In the genomic region with DNA sequence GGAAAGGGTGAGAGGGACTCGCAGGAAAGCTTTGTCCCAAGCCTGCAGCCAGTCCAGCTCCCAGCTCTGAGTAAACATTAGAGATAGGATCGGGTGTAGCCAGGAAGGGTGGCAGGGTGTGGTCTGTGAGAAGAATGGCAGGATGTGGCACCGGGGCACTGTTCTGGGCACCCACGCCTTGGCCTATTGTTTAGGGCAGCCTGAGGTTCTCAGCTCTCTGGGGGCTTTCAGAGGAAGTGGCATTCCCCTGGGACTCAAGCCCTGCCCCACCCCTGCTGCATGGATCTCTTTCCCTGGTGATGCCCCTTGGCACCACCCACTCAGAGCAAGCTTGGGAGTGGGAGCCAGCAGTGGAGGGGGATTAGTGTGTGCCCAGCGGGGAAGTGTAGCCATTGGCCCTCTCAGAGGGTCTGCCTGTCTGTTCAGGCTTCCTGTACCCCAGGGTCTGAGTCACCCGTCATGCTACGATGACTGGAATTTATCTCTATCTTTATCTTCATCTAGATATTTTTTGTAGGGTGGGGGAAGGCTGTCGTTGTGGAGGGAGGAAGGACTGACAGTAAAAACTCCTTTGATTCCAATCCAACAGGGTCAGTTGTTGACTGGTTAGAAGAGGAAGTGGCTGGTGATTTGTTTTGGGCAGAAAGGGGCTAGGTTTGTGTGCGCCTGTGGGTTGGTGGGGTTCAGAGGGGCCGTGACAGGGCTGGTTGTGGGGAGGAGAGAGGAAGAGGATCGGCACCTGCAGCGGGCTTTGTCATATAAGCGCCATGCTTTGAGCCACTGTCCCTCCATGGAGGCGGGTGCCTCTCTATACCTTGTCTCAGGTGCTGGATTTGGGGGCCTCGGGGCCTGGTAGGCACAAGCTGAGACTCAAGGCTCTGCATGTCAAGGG, we compare ENCODE assay signal across 9 cellular contexts. TPM values are rescaled to one million over a fixed set of nuclear protein-coding genes. Genes with fewer than 3 reads are reported as not detected.
DNase-seq lines count a peak whose midpoint lies in the region; ATAC-seq and TF ChIP-seq lines count a peak whose summit lies in the region.
"Had no signal": no experiment of that assay in that cellular context is flagged by ENCODE, and none has a peak within 500 bp of the region (broad histone marks: within the 10 kb centered on the region; RNA-seq: fewer than 3 reads in every experiment).

No MANE protein-coding gene starts in this region.

- TF ChIP-seq CTCF in esophagus muscularis mucosa (IDR thresholded peaks at IDR 0.05) (no peak), psoas muscle (IDR thresholded peaks at IDR 0.05) (no peak)

- DNase-seq in ELR (ENCODE audit: low read depth) (peak; percentile 90), SJCRH30 (peak in 1 of 2 experiments; percentile 38), esophagus muscularis mucosa (ENCODE audit: extremely low spot score) (no peak), psoas muscle (no peak), epidermal melanocyte (ENCODE audit: insufficient read length, low spot score) (no peak), amygdala (lab: John Stamatoyannopoulos, UW) (no peak)
- DNase-seq in stimulated activated naive CD4-positive, alpha-beta T cell treated with Interleukin-2 at 50 U/mL for 16 hours (lab: John Stamatoyannopoulos, UW): no peak
- DNase-seq: H7 had no signal

- H3K27ac ChIP-seq in SJCRH30 (peak overlapping the region; percentile 43), esophagus muscularis mucosa (replicated peaks in 1 of 4) (peak overlapping the region; percentile 15 to 60 (median 50)), psoas muscle (peak overlapping the region; percentile 39)

- TF ChIP-seq POLR2A in esophagus muscularis mucosa (IDR thresholded peaks at IDR 0.05; ENCODE audit: low read depth): no peak

- no peak for TF ChIP-seq EP300 in esophagus muscularis mucosa (IDR thresholded peaks at IDR 0.05)

- H3K4me1 ChIP-seq in SJCRH30 (peaks cover 18% of the 10 kb centered on the region), esophagus muscularis mucosa (peaks cover 60 to 81% (median 74%) of the 10 kb centered on the region in 4 donors), psoas muscle (peaks cover 56% of the 10 kb centered on the region)

- 59% methylated on average over 15 of the region's 15 CpGs for WGBS in esophagus muscularis mucosa
- 75 to 78% (median 76%) methylated on average over 15 of the region's 15 CpGs for WGBS in psoas muscle, 3 donors

- H3K9me3 ChIP-seq in SJCRH30 (replicated peaks) (no peaks in the 10 kb centered on the region), esophagus muscularis mucosa (no peaks in the 10 kb centered on the region), psoas muscle (no peaks in the 10 kb centered on the region)

- H3K27me3 ChIP-seq in SJCRH30: no peaks in the 10 kb centered on the region
- H3K27me3 ChIP-seq in esophagus muscularis mucosa: peaks cover 0 to 28% (median 0%) of the 10 kb centered on the region in 4 donors
- no peaks in the 10 kb centered on the region for H3K27me3 ChIP-seq in psoas muscle (ENCODE audit: insufficient read depth in 3 of 3, low read length in 2 of 3)

- no peaks in the 10 kb centered on the region for H3K36me3 ChIP-seq in SJCRH30
- H3K36me3 ChIP-seq in esophagus muscularis mucosa: no peaks in the 10 kb centered on the region
- H3K36me3 ChIP-seq in psoas muscle (ENCODE audit: insufficient read depth in 1 of 2, low read depth in 1 of 2): no peaks in the 10 kb centered on the region

- ATAC-seq in psoas muscle (peak in 3 of 4 donors; percentile 23 to 61 (median 58)), GM19324 (IDR thresholded peaks at IDR 0.05; ENCODE audit: low FRiP score, unreplicated experiment) (no peak)

- H3K4me3 ChIP-seq in SJCRH30: no peak overlapping the region
- no peak overlapping the region for H3K4me3 ChIP-seq in esophagus muscularis mucosa
- no peak overlapping the region for H3K4me3 ChIP-seq in psoas muscle

- intact Hi-C loops in esophagus muscularis mucosa (cut with DNase I) (no loop called here), psoas muscle (cut with DNase I) (no loop called here)

RNA-seq across cellular contexts. Expression of gene SOX13, which starts 31.7 kb away (rescaled TPM):
- total RNA-seq in SJCRH30 (2014; rRNA removed; shearing (Covaris generic)): 28.9 and 35.1 TPM in 2 replicates
- total RNA-seq in esophagus muscularis mucosa (10 to 100 TPM; 13.3 to 25.6 (median 21.7) TPM), psoas muscle (10 to 100 TPM in 2 of 4 donors, 1 to 10 TPM in 2; 8.5 to 19.6 (median 9.4) TPM)
- 10 to 100 TPM in 1 of 3 donors, 1 to 10 TPM in 2; 5.2 to 13.1 (median 9.4) TPM for polyA plus RNA-seq in psoas muscle

RNA-seq across cellular contexts. Expression of gene ETNK2, which starts 47.3 kb away (rescaled TPM):
- total RNA-seq in SJCRH30 (2014; rRNA removed; shearing (Covaris generic)): 9.4 and 10.8 TPM in 2 replicates
- total RNA-seq in esophagus muscularis mucosa (10 to 100 TPM in 1 of 4 donors, 1 to 10 TPM in 3; 5.6 to 15.3 (median 6.8) TPM), psoas muscle (1 to 10 TPM in 2 of 4 donors, under 1 TPM in 2; 0.88 to 1.7 (median 1.0) TPM)
- 1 to 10 TPM in 2 of 3 donors, under 1 TPM in 1; 0.62 to 1.7 (median 1.3) TPM for polyA plus RNA-seq in psoas muscle
